Comparison of ENCODE assay signal across 17 cellular contexts in the genomic region with DNA sequence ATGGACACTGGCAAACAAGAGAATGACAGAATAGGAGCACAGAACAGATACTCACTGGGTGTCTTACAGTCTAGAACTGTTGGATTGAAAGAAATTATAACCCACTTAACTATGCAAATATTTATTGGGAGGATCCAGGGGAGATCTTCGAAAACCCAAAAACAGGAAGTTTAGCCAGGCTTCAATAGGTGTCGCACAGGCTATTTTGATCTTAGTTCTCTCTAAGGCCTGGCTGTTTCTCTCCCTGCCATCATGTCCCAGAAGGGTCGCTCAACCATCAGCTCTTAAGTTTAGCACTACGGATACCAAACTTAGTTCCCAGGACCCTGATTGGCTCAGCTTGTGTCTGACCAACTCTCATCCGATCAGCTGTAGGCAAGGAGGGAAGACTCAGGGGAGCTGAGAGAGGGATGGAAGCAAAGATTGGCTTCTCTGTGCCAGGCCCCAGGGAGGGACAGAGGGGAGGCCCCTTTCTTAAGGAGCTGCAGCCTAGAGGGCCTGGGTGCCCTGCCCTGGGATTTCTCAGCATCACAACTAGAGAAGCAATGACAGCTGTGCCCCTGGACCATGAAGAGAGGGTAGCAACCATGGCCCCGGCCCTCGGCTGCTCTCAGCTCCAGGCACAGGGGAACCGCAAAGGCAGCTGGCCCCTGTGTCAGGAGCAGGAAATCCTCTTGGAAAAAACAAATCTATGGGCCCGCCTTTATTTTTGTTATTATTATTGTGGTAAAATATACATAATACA.
"Had no signal": no experiment of that assay in that cellular context is flagged by ENCODE, and none has a peak within 500 bp of the region (broad histone marks: within the 10 kb centered on the region; RNA-seq: fewer than 3 reads in every experiment).

No MANE protein-coding gene starts in this region.

- H3K27ac Mint-ChIP-seq: activated CD4-positive, alpha-beta T cell treated with anti-CD3 and anti-CD28 coated beads, Interleukin-2, amount 10 ng/mL, durations not matched to agents 24 days and 14 days; activated naive CD8-positive, alpha-beta T cell treated with anti-CD3 and anti-CD28 coated beads for 36 hours; activated T-helper 1 cell treated with anti-CD3 and anti-CD28 coated beads, Interleukin-12 subunit alpha, Interleukin-12 subunit beta, Interleukin-2, Interleukin-4 antibody, amounts not matched to agents 30 ng/mL and 10 ng/mL and 1 ng/mL, durations not matched to agents 14 hours and 24 hours and 36 hours; WTC11 had no signal

- H3K36me3 Mint-ChIP-seq: activated naive CD8-positive, alpha-beta T cell treated with anti-CD3 and anti-CD28 coated beads for 36 hours; naive thymus-derived CD4-positive, alpha-beta T cell; WTC11 had no signal

- DNase-seq: activated CD4-positive, alpha-beta T cell treated with anti-CD3 and anti-CD28 coated beads, Interleukin-2, amount 10 ng/mL, durations not matched to agents 24 days and 14 days; activated naive CD8-positive, alpha-beta T cell treated with anti-CD3 and anti-CD28 coated beads for 36 hours; amygdala; body of pancreas; caudate nucleus; islet precursor cell; naive thymus-derived CD4-positive, alpha-beta T cell; stimulated activated CD4-positive, alpha-beta T cell treated with anti-CD3 and anti-CD28 coated beads, Interleukin-12 subunit alpha, Interleukin-12 subunit beta, amount 100 ng/mL, for 4 hours; stimulated activated CD4-positive, alpha-beta T cell treated with anti-CD3 and anti-CD28 coated beads, Interleukin-2, amount 100 ng/mL, for 24 hours; thyroid gland had no signal

- H3K4me1 Mint-ChIP-seq: WTC11 had no signal

- H3K36me3 ChIP-seq: neutrophil, thyroid gland had no signal

- ATAC-seq: body of pancreas; esophagus mucosa; naive thymus-derived CD4-positive, alpha-beta T cell; WTC11 had no signal

- H3K9me3 Mint-ChIP-seq: activated CD4-positive, alpha-beta T cell treated with anti-CD3 and anti-CD28 coated beads, Interleukin-2, amount 10 ng/mL, durations not matched to agents 24 days and 14 days; activated naive CD8-positive, alpha-beta T cell treated with anti-CD3 and anti-CD28 coated beads for 36 hours; activated T-helper 1 cell treated with anti-CD3 and anti-CD28 coated beads, Interleukin-12 subunit alpha, Interleukin-12 subunit beta, Interleukin-2, Interleukin-4 antibody, amounts not matched to agents 30 ng/mL and 10 ng/mL and 1 ng/mL, durations not matched to agents 14 hours and 24 hours and 36 hours; WTC11 had no signal

- H3K9me3 ChIP-seq: body of pancreas, neutrophil, thyroid gland had no signal

- H3K27ac ChIP-seq: body of pancreas, neutrophil, thyroid gland had no signal

- H3K4me1 ChIP-seq: thyroid gland had no signal

- FAIRE-seq: colon, TTC549 had no signal

- H3K4me3 ChIP-seq: body of pancreas, lung, thyroid gland had no signal

- H3K27me3 ChIP-seq: body of pancreas, thyroid gland had no signal

- H3K4me3 Mint-ChIP-seq: activated CD4-positive, alpha-beta T cell treated with anti-CD3 and anti-CD28 coated beads, Interleukin-2, amount 10 ng/mL, durations not matched to agents 24 days and 14 days; activated naive CD8-positive, alpha-beta T cell treated with anti-CD3 and anti-CD28 coated beads for 36 hours; activated T-helper 1 cell treated with anti-CD3 and anti-CD28 coated beads, Interleukin-12 subunit alpha, Interleukin-12 subunit beta, Interleukin-2, Interleukin-4 antibody, amounts not matched to agents 30 ng/mL and 10 ng/mL and 1 ng/mL, durations not matched to agents 14 hours and 24 hours and 36 hours; naive thymus-derived CD4-positive, alpha-beta T cell; WTC11 had no signal
